In genomic region chr6:157838718-157839430, GRCh38 we compare ENCODE assay signal across 1 cellular context.
TF ChIP-seq lines count a peak whose summit lies in the region.

No MANE protein-coding gene starts in this region.

TF ChIP-seq in WTC11, 78 proteins besides CTCF, POLR2A, EP300 and RAD21 (continued from another document):
- TF ChIP-seq, protein P1, sequence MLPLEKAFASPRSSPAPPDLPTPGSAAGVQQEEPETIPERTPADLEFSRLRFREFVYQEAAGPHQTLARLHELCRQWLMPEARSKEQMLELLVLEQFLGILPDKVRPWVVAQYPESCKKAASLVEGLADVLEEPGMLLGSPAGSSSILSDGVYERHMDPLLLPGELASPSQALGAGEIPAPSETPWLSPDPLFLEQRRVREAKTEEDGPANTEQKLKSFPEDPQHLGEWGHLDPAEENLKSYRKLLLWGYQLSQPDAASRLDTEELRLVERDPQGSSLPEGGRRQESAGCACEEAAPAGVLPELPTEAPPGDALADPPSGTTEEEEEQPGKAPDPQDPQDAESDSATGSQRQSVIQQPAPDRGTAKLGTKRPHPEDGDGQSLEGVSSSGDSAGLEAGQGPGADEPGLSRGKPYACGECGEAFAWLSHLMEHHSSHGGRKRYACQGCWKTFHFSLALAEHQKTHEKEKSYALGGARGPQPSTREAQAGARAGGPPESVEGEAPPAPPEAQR (CRISPR knock-in tag; IDR thresholded peaks at IDR 0.05), result no peak
- TF ChIP-seq ZNF219 (CRISPR knock-in tag; IDR thresholded peaks at IDR 0.05; ENCODE audit: borderline replicate concordance) (no peak), JAZF1 (CRISPR knock-in tag; IDR thresholded peaks at IDR 0.05) (no peak), TEAD1 (CRISPR knock-in tag; IDR thresholded peaks at IDR 0.05) (no peak), AFF4 (CRISPR knock-in tag; IDR thresholded peaks at IDR 0.05; ENCODE audit: borderline replicate concordance) (no peak), RELA (CRISPR knock-in tag; IDR thresholded peaks at IDR 0.05; ENCODE audit: borderline replicate concordance) (no peak), ZNF671 (CRISPR knock-in tag; IDR thresholded peaks at IDR 0.05) (no peak), SP1 (CRISPR knock-in tag; conservative IDR thresholded peaks at IDR 0.05) (no peak)
